In genomic region chr6:112663705-112664104, GRCh38 we compare ENCODE assay signal across 14 cellular contexts.
"Had no signal": no experiment of that assay in that cellular context is flagged by ENCODE, and none has a peak within 500 bp of the region (broad histone marks: within the 10 kb centered on the region; RNA-seq: fewer than 3 reads in every experiment).

No MANE protein-coding gene starts in this region.

- H3K4me3 Mint-ChIP-seq: endodermal cell, natural killer cell, neural crest cell had no signal

- H3K4me1 ChIP-seq: esophagus muscularis mucosa, heart right ventricle, sigmoid colon had no signal

- H3K9me3 Mint-ChIP-seq: endodermal cell had no signal

- H3K27me3 ChIP-seq: esophagus muscularis mucosa, heart right ventricle, sigmoid colon had no signal

- ATAC-seq: heart right ventricle, left lobe of liver, natural killer cell had no signal

- H3K9me3 ChIP-seq: esophagus muscularis mucosa, heart right ventricle, sigmoid colon had no signal

- H3K27ac Mint-ChIP-seq: endodermal cell, natural killer cell had no signal

- H3K36me3 ChIP-seq: esophagus muscularis mucosa, heart right ventricle, sigmoid colon had no signal

- H3K4me3 ChIP-seq: coronary artery, esophagus muscularis mucosa, heart right ventricle, sigmoid colon, skin epidermis had no signal

- H3K4me1 Mint-ChIP-seq: endodermal cell, natural killer cell, neural crest cell had no signal

- DNase-seq: effector CD4-positive, alpha-beta T cell; endodermal cell; heart right ventricle; hypothalamus; natural killer cell; posterior cingulate gyrus; sigmoid colon; stimulated activated naive CD4-positive, alpha-beta T cell treated with Interleukin-2 at 50 U/mL for 16 hours; trophoblast cell had no signal

- H3K36me3 Mint-ChIP-seq: natural killer cell had no signal

- H3K27ac ChIP-seq: coronary artery, esophagus muscularis mucosa, heart right ventricle, sigmoid colon, skin epidermis had no signal
